ENCODE assay signal across 8 cellular contexts in genomic region chr12:57561117-57561516, GRCh38. TPM values are rescaled to one million over a fixed set of nuclear protein-coding genes. Genes with fewer than 3 reads are reported as not detected.
DNase-seq lines count a peak whose midpoint lies in the region; FAIRE-seq and TF ChIP-seq lines count a peak whose summit lies in the region.
"Not testable (repeated sequence)": the region's sequence is repeated elsewhere in the genome, so short reads cannot be mapped to it uniquely, and the experiment has no call there.

No MANE protein-coding gene starts in this region.

- not testable (repeated sequence) for H3K9ac ChIP-seq in adipocyte (ENCODE audit: low read length)

- FAIRE-seq in bronchial epithelial cell (lab: Jason Lieb, UNC) = not testable (repeated sequence)

- not testable (repeated sequence) for H3K27ac ChIP-seq in SJCRH30

- H3K4me3 ChIP-seq in AG10803 (ENCODE audit: low read length); SJCRH30; adipocyte (ENCODE audit: low read length); bronchial epithelial cell (ENCODE audit: low read depth, low read length); fibroblast of mammary gland (ENCODE audit: control insufficient read depth, low read depth, low read length): not testable (repeated sequence)

- not testable (repeated sequence) for H3K9me3 ChIP-seq in SJCRH30 (replicated peaks); adipocyte (ENCODE audit: control insufficient read depth, low read length)

- not testable (repeated sequence) for H3K36me3 ChIP-seq in SJCRH30; adipocyte (ENCODE audit: control insufficient read depth, insufficient read depth, low read length, severe bottlenecking); bronchial epithelial cell (ENCODE audit: control insufficient read depth, insufficient read depth, low read length)

- peak; percentile 19 for DNase-seq in AG10803 (ENCODE audit: low read depth)
- DNase-seq in HCEC 1CT = peak; percentile 35
- DNase-seq in M059J (ENCODE audit: low read depth) = peak; percentile 26
- DNase-seq in SJCRH30 = peak; percentile 69 to 72
- peak; percentile 49 for DNase-seq in adipocyte (ENCODE audit: low read depth)
- peak; percentile 35 for DNase-seq in bronchial epithelial cell (ENCODE audit: low read depth)
- DNase-seq in fibroblast of mammary gland (ENCODE audit: low read depth) = peak; percentile 24
- peak; percentile 26 for DNase-seq in mesenteric fat pad (ENCODE audit: low spot score)

- H3K4me1 ChIP-seq in SJCRH30; adipocyte (ENCODE audit: control insufficient read depth, insufficient read depth, low read length): not testable (repeated sequence)

- TF ChIP-seq CTCF in AG10803 (conservative IDR thresholded peaks at IDR 0.05; ENCODE audit: low read length); bronchial epithelial cell (IDR thresholded peaks at IDR 0.05; ENCODE audit: insufficient read depth, low read length, severe bottlenecking); fibroblast of mammary gland (conservative IDR thresholded peaks at IDR 0.05; ENCODE audit: control insufficient read depth, insufficient read depth, low read depth, low read length): not testable (repeated sequence)

- peaks cover 24% of the 10 kb centered on the region; the same call in 1 of the 2 replicates for H3K27me3 ChIP-seq in SJCRH30
- peaks cover 15% of the 10 kb centered on the region for H3K27me3 ChIP-seq in adipocyte (replicated peaks; ENCODE audit: control insufficient read depth, insufficient read depth, low read length)
- H3K27me3 ChIP-seq in bronchial epithelial cell (ENCODE audit: control insufficient read depth, insufficient read depth, low read length) = not testable (repeated sequence)

RNA-seq across cellular contexts. Expression of gene KIF5A, which starts 11.3 kb away (rescaled TPM):
- 0.30 and 0.37 TPM in 2 replicates for total RNA-seq in M059J (2014; rRNA removed; shearing (Covaris generic))
- total RNA-seq in SJCRH30 (2014; rRNA removed; shearing (Covaris generic)) = 0.41 and 0.47 TPM in 2 replicates
- under 0.01 and 0.26 TPM in 2 replicates for total RNA-seq in bronchial epithelial cell
- not detected for total RNA-seq in mesenteric fat pad

RNA-seq across cellular contexts. Expression of gene DCTN2, which starts 14.1 kb away (rescaled TPM):
- 97.9 and 119 TPM in 2 replicates for total RNA-seq in M059J (2014; rRNA removed; shearing (Covaris generic))
- 63.5 and 83.3 TPM in 2 replicates for total RNA-seq in SJCRH30 (2014; rRNA removed; shearing (Covaris generic))
- total RNA-seq in bronchial epithelial cell = 65.8 and 87.9 TPM in 2 replicates
- total RNA-seq in mesenteric fat pad = 106 TPM

RNA-seq across cellular contexts. Expression of gene PIP4K2C, which starts 29.9 kb away (rescaled TPM):
- total RNA-seq in M059J (2014; rRNA removed; shearing (Covaris generic)) = 71.2 and 85.3 TPM in 2 replicates
- total RNA-seq in SJCRH30 (2014; rRNA removed; shearing (Covaris generic)) = 170 and 171 TPM in 2 replicates
- 38.4 and 46.3 TPM in 2 replicates for total RNA-seq in bronchial epithelial cell
- total RNA-seq in mesenteric fat pad = 14.3 TPM

RNA-seq across cellular contexts. Expression of gene MBD6, which starts 38.5 kb away (rescaled TPM):
- total RNA-seq in M059J (2014; rRNA removed; shearing (Covaris generic)) = 5.0 and 18.2 TPM in 2 replicates
- 60.0 and 60.1 TPM in 2 replicates for total RNA-seq in SJCRH30 (2014; rRNA removed; shearing (Covaris generic))
- total RNA-seq in bronchial epithelial cell (5.0 and 5.1 TPM in 2 replicates), mesenteric fat pad (66.0 TPM)

RNA-seq across cellular contexts. Expression of gene DDIT3, which starts 40.8 kb away (rescaled TPM):
- total RNA-seq in M059J (2014; rRNA removed; shearing (Covaris generic)) = 39.3 and 45.9 TPM in 2 replicates
- 68.0 and 91.1 TPM in 2 replicates for total RNA-seq in SJCRH30 (2014; rRNA removed; shearing (Covaris generic))
- 213 and 231 TPM in 2 replicates for total RNA-seq in bronchial epithelial cell
- 32.2 TPM for total RNA-seq in mesenteric fat pad

Comparison
In these comparisons a context has a peak if more than half of its experiments do, and no peak if none do; other contexts are left out.
1. DNase-seq: peak in every context shown above with its lines; median percentile 70 in SJCRH30; 49 in adipocyte; 35 in HCEC 1CT; 35 in bronchial epithelial cell; 26 in M059J; 26 in mesenteric fat pad; 24 in fibroblast of mammary gland; 19 in AG10803.